In genomic region chr15:70142322-70143191, GRCh38 we compare ENCODE assay signal across 8 cellular contexts. TPM values are rescaled to one million over a fixed set of nuclear protein-coding genes. Genes with fewer than 3 reads are reported as not detected.
A peak's percentile ranks its signal among the peaks of the same experiment; 100 is the strongest.
DNase-seq lines count a peak whose midpoint lies in the region; ATAC-seq, FAIRE-seq and TF ChIP-seq lines count a peak whose summit lies in the region.
"Had no signal": no experiment of that assay in that cellular context is flagged by ENCODE, and none has a peak within 500 bp of the region (broad histone marks: within the 10 kb centered on the region; RNA-seq: fewer than 3 reads in every experiment).

No MANE protein-coding gene starts in this region.

- peaks cover 2% of the 10 kb centered on the region for H3K27me3 Mint-ChIP-seq in CD8-positive, alpha-beta T cell (ENCODE audit: low read depth)
- peaks cover 62% of the 10 kb centered on the region for H3K27me3 Mint-ChIP-seq in osteocyte (ENCODE audit: unreplicated experiment)

- peak; percentile 36 for DNase-seq in activated CD4-positive, CD25-positive, alpha-beta regulatory T cell treated with anti-CD3 and anti-CD28 coated beads, Interleukin-2, amount 50 U/mL, for 72 hours
- DNase-seq in right atrium auricular region (ENCODE audit: low spot score), result peak; percentile 67
- DNase-seq in stimulated activated CD8-positive, alpha-beta memory T cell treated with anti-CD3 and anti-CD28 coated beads, Interleukin-15, amount 100 ng/mL, for 48 hours (ENCODE audit: low read depth in 2 of 2), result peak; percentile 27 to 44
- DNase-seq in GM12892 (ENCODE audit: insufficient read length), result no peak
- no peak for DNase-seq in CD8-positive, alpha-beta T cell
- no peak for DNase-seq in osteocyte (ENCODE audit: extremely low spot score, unreplicated experiment)

- no peak for FAIRE-seq in GM12892 (lab: Jason Lieb, UNC)

- H3K36me3 ChIP-seq in KOPT-K1 (ENCODE audit: insufficient read depth, low read length) (no peaks in the 10 kb centered on the region), right atrium auricular region (no peaks in the 10 kb centered on the region)
- no peaks in the 10 kb centered on the region for H3K36me3 ChIP-seq in CD8-positive, alpha-beta T cell (ENCODE audit: insufficient read depth, low read length)
- H3K36me3 ChIP-seq: SJSA1 had no signal

- H3K27ac Mint-ChIP-seq in CD8-positive, alpha-beta T cell, result no peak overlapping the region
- no peak overlapping the region for H3K27ac Mint-ChIP-seq in osteocyte (ENCODE audit: unreplicated experiment)

- ATAC-seq in CD8-positive, alpha-beta T cell, result no peak

- peaks cover 0 to 27% of the 10 kb centered on the region in 2 donors for H3K4me1 ChIP-seq in right atrium auricular region
- H3K4me1 ChIP-seq in CD8-positive, alpha-beta T cell (ENCODE audit: insufficient read depth, low read length), result peaks cover 21% of the 10 kb centered on the region

- H3K9me3 Mint-ChIP-seq in CD8-positive, alpha-beta T cell, result no peaks in the 10 kb centered on the region
- H3K9me3 Mint-ChIP-seq in osteocyte (ENCODE audit: unreplicated experiment), result no peaks in the 10 kb centered on the region

- no peak for TF ChIP-seq POLR2A in GM12892 (IDR thresholded peaks at IDR 0.05; ENCODE audit: low read depth, low read length)

- H3K9me3 ChIP-seq in KOPT-K1 (ENCODE audit: insufficient read depth, low read length, poor library complexity, severe bottlenecking), result no peaks in the 10 kb centered on the region
- no peaks in the 10 kb centered on the region for H3K9me3 ChIP-seq in right atrium auricular region
- no peaks in the 10 kb centered on the region for H3K9me3 ChIP-seq in CD8-positive, alpha-beta T cell (ENCODE audit: low read length)
- H3K9me3 ChIP-seq: SJSA1 had no signal

- H3K4me3 ChIP-seq in right atrium auricular region, result no peak overlapping the region
- H3K4me3 ChIP-seq in CD8-positive, alpha-beta T cell (ENCODE audit: low read depth, low read length), result no peak overlapping the region
- H3K4me3 ChIP-seq: SJSA1 had no signal

- TF ChIP-seq CTCF in right atrium auricular region (IDR thresholded peaks at IDR 0.05) (no peak), osteocyte (IDR thresholded peaks at IDR 0.05) (no peak)
- TF ChIP-seq CTCF in CD8-positive, alpha-beta T cell (IDR thresholded peaks at IDR 0.05), result no peak

- H3K27ac ChIP-seq in KOPT-K1 (ENCODE audit: low read depth, low read length, poor library complexity, severe bottlenecking) (peak overlapping the region; percentile 69), right atrium auricular region (peak overlapping the region in 1 of 2 donors; percentile 6)
- no peak overlapping the region for H3K27ac ChIP-seq in CD8-positive, alpha-beta T cell (ENCODE audit: low read depth, low read length)
- H3K27ac ChIP-seq: SJSA1 had no signal

- POLR2A ChIA-PET in CD8-positive, alpha-beta T cell (lab: Charles Lee), result interaction anchor here (1.7 kb wide), 1 partner anchor 9 kb away, joined by 3 read pairs; no protein-coding TSS in a partner anchor

- H3K27me3 ChIP-seq in right atrium auricular region, result no peaks in the 10 kb centered on the region
- H3K27me3 ChIP-seq in CD8-positive, alpha-beta T cell (ENCODE audit: insufficient read depth, low read length), result no peaks in the 10 kb centered on the region
- H3K27me3 ChIP-seq: SJSA1 had no signal

- H3K4me1 Mint-ChIP-seq in CD8-positive, alpha-beta T cell (ENCODE audit: low read depth), result peaks cover 28% of the 10 kb centered on the region
- H3K4me1 Mint-ChIP-seq in osteocyte (ENCODE audit: unreplicated experiment), result peaks cover 22% of the 10 kb centered on the region

- intact Hi-C loops in CD8-positive, alpha-beta T cell (cut with DNase I, micrococcal nuclease), result no loop called here

- no peak overlapping the region for H3K4me3 Mint-ChIP-seq in CD8-positive, alpha-beta T cell
- H3K4me3 Mint-ChIP-seq in osteocyte (ENCODE audit: unreplicated experiment), result no peak overlapping the region

- H3K36me3 Mint-ChIP-seq in CD8-positive, alpha-beta T cell, result no peaks in the 10 kb centered on the region
- no peaks in the 10 kb centered on the region for H3K36me3 Mint-ChIP-seq in osteocyte (ENCODE audit: unreplicated experiment)

- CTCF ChIA-PET in CD8-positive, alpha-beta T cell (lab: Charles Lee), result interaction anchor here (1.6 kb wide), 1 partner anchor 9 kb away, joined by 5 read pairs; no protein-coding TSS in a partner anchor

RNA-seq across cellular contexts. Expression of gene TLE3, which starts 44.8 kb away (rescaled TPM):
- 10 to 100 TPM; 23.3 to 61.7 TPM for total RNA-seq in right atrium auricular region
- polyA plus RNA-seq in GM12892 (2012; ENCODE audit: missing spikeins), result 12.9 TPM
- 100 to 1,000 TPM; 198 to 201 TPM for total RNA-seq in CD8-positive, alpha-beta T cell
- 27.8 and 28.8 TPM in 2 replicates for total RNA-seq in osteocyte

Comparison
In these comparisons a context has a peak if more than half of its experiments do, and no peak if none do; other contexts are left out.
1. DNase-seq: peak in activated CD4-positive, CD25-positive, alpha-beta regulatory T cell treated with anti-CD3 and anti-CD28 coated beads, Interleukin-2, amount 50 U/mL, for 72 hours (single experiment), right atrium auricular region (single experiment) and stimulated activated CD8-positive, alpha-beta memory T cell treated with anti-CD3 and anti-CD28 coated beads, Interleukin-15, amount 100 ng/mL, for 48 hours (2 of 2); none in GM12892 (single experiment), CD8-positive, alpha-beta T cell (0 of 7) and osteocyte (single experiment).